Comparison of ENCODE assay signal across 23 cellular contexts in genomic region chr9:3719286-3719685, GRCh38.
DNase-seq lines count a peak whose midpoint lies in the region; FAIRE-seq and TF ChIP-seq lines count a peak whose summit lies in the region.
"Had no signal": no experiment of that assay in that cellular context is flagged by ENCODE, and none has a peak within 500 bp of the region (broad histone marks: within the 10 kb centered on the region; RNA-seq: fewer than 3 reads in every experiment).

No MANE protein-coding gene starts in this region.

- H3K9ac ChIP-seq in mammary epithelial cell (ENCODE audit: insufficient read depth, low read length), result no peak overlapping the region
- H3K9ac ChIP-seq in endothelial cell of umbilical vein (replicated peaks; ENCODE audit: extremely low read depth, insufficient read depth, low read length), result no peak overlapping the region
- H3K9ac ChIP-seq: BLaER1 treated with 17β-estradiol and CSF1 and Interleukin-3, amounts not matched to agents 10 nM and 100 nM had no signal

- H3K9me3 ChIP-seq in mammary epithelial cell (replicated peaks; ENCODE audit: insufficient read depth, low read length), result no peaks in the 10 kb centered on the region
- no peaks in the 10 kb centered on the region for H3K9me3 ChIP-seq in breast epithelium
- no peaks in the 10 kb centered on the region for H3K9me3 ChIP-seq in endothelial cell of umbilical vein (replicated peaks; ENCODE audit: control insufficient read depth, insufficient read depth, low read length)
- H3K9me3 ChIP-seq: BLaER1 treated with 17β-estradiol and CSF1 and Interleukin-3, amounts not matched to agents 10 nM and 100 nM had no signal

- POLR2A ChIA-PET in endothelial cell of umbilical vein (lab: Charles Lee), result no interaction called here

- H3K4me2 ChIP-seq in mammary epithelial cell (ENCODE audit: insufficient read depth, low read depth, low read length), result no peak overlapping the region
- no peak overlapping the region for H3K4me2 ChIP-seq in endothelial cell of umbilical vein (ENCODE audit: insufficient read depth, low read length)
- H3K4me2 ChIP-seq: BLaER1 treated with 17β-estradiol and CSF1 and Interleukin-3, amounts not matched to agents 10 nM and 100 nM had no signal

- no peaks in the 10 kb centered on the region for H3K27me3 Mint-ChIP-seq in mesothelial cell of epicardium (ENCODE audit: low read depth)

- BruUV-seq in mammary epithelial cell (replicated peaks; lab: Mats Ljungman, UMichigan), result no TSS peak
- no TSS peak for BruUV-seq in endothelial cell of umbilical vein (replicated peaks; lab: Mats Ljungman, UMichigan)

- TF ChIP-seq POLR2A in breast epithelium (IDR thresholded peaks at IDR 0.05) (no peak), endothelial cell of umbilical vein (IDR thresholded peaks at IDR 0.05; ENCODE audit: low read depth, low read length) (no peak)

- H3K4me1 Mint-ChIP-seq in mesothelial cell of epicardium, result no peaks in the 10 kb centered on the region
- H3K4me1 Mint-ChIP-seq: CD4-positive, alpha-beta memory T cell had no signal

- H3K4me3 Mint-ChIP-seq in mesothelial cell of epicardium, result no peak overlapping the region
- H3K4me3 Mint-ChIP-seq: CD4-positive, alpha-beta memory T cell; HFFc6 had no signal

- H3K4me1 ChIP-seq in mammary epithelial cell (ENCODE audit: insufficient read depth, low read length), result no peaks in the 10 kb centered on the region
- no peaks in the 10 kb centered on the region for H3K4me1 ChIP-seq in breast epithelium
- H3K4me1 ChIP-seq in endothelial cell of umbilical vein (ENCODE audit: control insufficient read depth, extremely low read depth, insufficient read depth, low read length), result no peaks in the 10 kb centered on the region
- H3K4me1 ChIP-seq: BLaER1 treated with 17β-estradiol and CSF1 and Interleukin-3, amounts not matched to agents 10 nM and 100 nM had no signal

- H3K79me2 ChIP-seq in mammary epithelial cell (ENCODE audit: insufficient read depth, low read length) (no peaks in the 10 kb centered on the region), endothelial cell of umbilical vein (ENCODE audit: control insufficient read depth, insufficient read depth, low read length) (no peaks in the 10 kb centered on the region)

- DNase-seq in mammary epithelial cell, result peak; percentile 30
- DNase-seq in breast epithelium (ENCODE audit: low spot score in 2 of 2), result no peak
- no peak for DNase-seq in endothelial cell of umbilical vein (ENCODE audit: low read depth, low spot score)
- DNase-seq in lung microvascular endothelial cell (ENCODE audit: low read depth in 2 of 2), result peak; percentile 49 to 62
- no peak for DNase-seq in SKM-1 treated with dmso at 0.1 percent for 144 hours (lab: John Stamatoyannopoulos, UW; ENCODE audit: unreplicated experiment)
- no peak for DNase-seq in GDM1 (lab: John Stamatoyannopoulos, UW)
- no peak for DNase-seq in NCI-H2171 (lab: John Stamatoyannopoulos, UW)
- no peak for DNase-seq in mesothelial cell of epicardium (ENCODE audit: low spot score in 2 of 2, unreplicated experiment in 2 of 2)
- DNase-seq: ACHN; CD4-positive, alpha-beta memory T cell; GF-D8; HFFc6; KBM-7; NCI-H1092 treated with DMSO at 0.1 percent for 48 hours; NCI-H146; NCI-H2029 treated with DMSO at 0.1 percent for 48 hours; NCI-H526; OCI-M1; Right ventricle myocardium superior had no signal

- H3K27ac ChIP-seq in mammary epithelial cell (ENCODE audit: insufficient read depth, low read depth, low read length) (no peak overlapping the region), breast epithelium (peak overlapping the region in 1 of 2 donors; percentile 41), endothelial cell of umbilical vein (ENCODE audit: insufficient read depth, low read depth, low read length) (no peak overlapping the region)
- H3K27ac ChIP-seq: 22Rv1; BLaER1 treated with 17β-estradiol and CSF1 and Interleukin-3, amounts not matched to agents 10 nM and 100 nM had no signal

- no peaks in the 10 kb centered on the region for H3K9me1 ChIP-seq in endothelial cell of umbilical vein (replicated peaks; ENCODE audit: control insufficient read depth, extremely low read depth, insufficient read depth, low read length)

- H2AFZ ChIP-seq in mammary epithelial cell (ENCODE audit: low read depth, low read length), result no peak overlapping the region
- no peak overlapping the region for H2AFZ ChIP-seq in endothelial cell of umbilical vein (ENCODE audit: low read depth, low read length)

- no peak overlapping the region for H3K27ac Mint-ChIP-seq in mesothelial cell of epicardium
- H3K27ac Mint-ChIP-seq: CD4-positive, alpha-beta memory T cell; HFFc6 had no signal

- in situ Hi-C loops in mammary epithelial cell (cut with MboI; ENCODE audit: low sequenced_read_pairs in 2 of 2), result no loop called here

- no peaks in the 10 kb centered on the region for H3K36me3 Mint-ChIP-seq in mesothelial cell of epicardium
- H3K36me3 Mint-ChIP-seq: CD4-positive, alpha-beta memory T cell had no signal

- dilution Hi-C loops in mammary epithelial cell (cut with HindIII; ENCODE audit: low sequenced_read_pairs) (no loop called here), endothelial cell of umbilical vein (cut with MboI; ENCODE audit: extremely low pct_ligation_motif_present, low sequenced_read_pairs) (no loop called here)

- intact Hi-C loops in mammary epithelial cell (cut with micrococcal nuclease) (no loop called here), breast epithelium (cut with DNase I; ENCODE audit: low total_unique reads) (no loop called here), endothelial cell of umbilical vein (cut with micrococcal nuclease) (no loop called here)

- no peaks in the 10 kb centered on the region for H3K36me3 ChIP-seq in mammary epithelial cell (ENCODE audit: insufficient read depth, low read length)
- no peaks in the 10 kb centered on the region for H3K36me3 ChIP-seq in breast epithelium
- no peaks in the 10 kb centered on the region for H3K36me3 ChIP-seq in endothelial cell of umbilical vein (ENCODE audit: control insufficient read depth in 2 of 2, extremely low read depth in 1 of 2, insufficient read depth in 2 of 2, low read length in 2 of 2)
- H3K36me3 ChIP-seq: BLaER1 treated with 17β-estradiol and CSF1 and Interleukin-3, amounts not matched to agents 10 nM and 100 nM had no signal

- H3K9me3 Mint-ChIP-seq in mesothelial cell of epicardium, result peaks cover 15% of the 10 kb centered on the region
- H3K9me3 Mint-ChIP-seq: HFFc6 had no signal

- H3K27me3 ChIP-seq in mammary epithelial cell (ENCODE audit: insufficient read depth, low read length), result no peaks in the 10 kb centered on the region
- no peaks in the 10 kb centered on the region for H3K27me3 ChIP-seq in breast epithelium
- no peaks in the 10 kb centered on the region for H3K27me3 ChIP-seq in endothelial cell of umbilical vein (ENCODE audit: control insufficient read depth in 2 of 2, insufficient read depth in 2 of 2, low read length in 2 of 2)
- H3K27me3 ChIP-seq: BLaER1 treated with 17β-estradiol and CSF1 and Interleukin-3, amounts not matched to agents 10 nM and 100 nM had no signal

- H3K4me3 ChIP-seq in mammary epithelial cell (replicated peaks in 1 of 3; ENCODE audit: insufficient read depth in 1 of 3, low read depth in 2 of 3, low read length in 3 of 3) (no peak overlapping the region), breast epithelium (no peak overlapping the region), endothelial cell of umbilical vein (replicated peaks in 1 of 3; ENCODE audit: insufficient read depth in 1 of 3, low read depth in 1 of 3, low read length in 3 of 3) (no peak overlapping the region)
- H3K4me3 ChIP-seq: BLaER1 treated with 17β-estradiol and CSF1 and Interleukin-3, amounts not matched to agents 10 nM and 100 nM had no signal

- no peak for FAIRE-seq in endothelial cell of umbilical vein (lab: Jason Lieb, UNC)
- FAIRE-seq: GM19239, HepG2 had no signal

- TF ChIP-seq CTCF in mammary epithelial cell (conservative IDR thresholded peaks at IDR 0.05 in 1 of 2, IDR thresholded peaks at IDR 0.05 in 1 of 2; ENCODE audit: extremely low read depth in 1 of 2, insufficient read depth in 1 of 2, low read depth in 1 of 2, low read length in 2 of 2) (no peak), breast epithelium (IDR thresholded peaks at IDR 0.05) (no peak), endothelial cell of umbilical vein (IDR thresholded peaks at IDR 0.05; ENCODE audit: extremely low read depth in 1 of 2, insufficient read depth in 1 of 2, low read depth in 1 of 2, low read length in 2 of 2) (no peak), mesothelial cell of epicardium (IDR thresholded peaks at IDR 0.05; ENCODE audit: unreplicated experiment) (no peak)

- H4K20me1 ChIP-seq in mammary epithelial cell (ENCODE audit: insufficient read depth, low read length) (no peaks in the 10 kb centered on the region), endothelial cell of umbilical vein (replicated peaks; ENCODE audit: control insufficient read depth, extremely low read depth, insufficient read depth, low read length) (no peaks in the 10 kb centered on the region)
- H4K20me1 ChIP-seq: BLaER1 treated with 17β-estradiol and CSF1 and Interleukin-3, amounts not matched to agents 10 nM and 100 nM had no signal

- CTCF ChIA-PET in mammary epithelial cell (lab: Charles Lee; ENCODE audit: low non-redundant PET) (no interaction called here), endothelial cell of umbilical vein (lab: Charles Lee) (no interaction called here)

TF ChIP-seq in endothelial cell of umbilical vein, 7 proteins besides CTCF, POLR2A, EP300 and RAD21:
- no peak for TF ChIP-seq GATA2 (IDR thresholded peaks at IDR 0.05; ENCODE audit: insufficient read depth, insufficient read length, low read depth, low read length)
- TF ChIP-seq MYC (IDR thresholded peaks at IDR 0.05; ENCODE audit: low read depth, low read length), result no peak
- TF ChIP-seq EZH2 (IDR thresholded peaks at IDR 0.05; ENCODE audit: borderline replicate concordance, low read depth, low read length, severe bottlenecking), result no peak
- TF ChIP-seq POLR2AphosphoS5 (IDR thresholded peaks at IDR 0.05; ENCODE audit: insufficient read depth, low read depth, low read length), result no peak
- no peak for TF ChIP-seq FOS (IDR thresholded peaks at IDR 0.05; ENCODE audit: borderline replicate concordance, insufficient read depth, low read length)
- TF ChIP-seq MAX (IDR thresholded peaks at IDR 0.05; ENCODE audit: insufficient read depth, insufficient read length), result no peak
- TF ChIP-seq JUN (IDR thresholded peaks at IDR 0.05; ENCODE audit: borderline replicate concordance, insufficient read depth, insufficient read length, low read depth), result peak; percentile 25

Comparison
In these comparisons a context has a peak if more than half of its experiments do, and no peak if none do; other contexts are left out.
1. DNase-seq: peak in mammary epithelial cell (single experiment) and lung microvascular endothelial cell (2 of 2); none in breast epithelium (0 of 2), endothelial cell of umbilical vein (single experiment), SKM-1 treated with dmso at 0.1 percent for 144 hours (single experiment), GDM1 (single experiment), NCI-H2171 (single experiment) and mesothelial cell of epicardium (0 of 2).